In genomic region chr15:101175396-101175795, GRCh38 we compare ENCODE assay signal across 11 cellular contexts.
DNase-seq lines count a peak whose midpoint lies in the region; ATAC-seq and TF ChIP-seq lines count a peak whose summit lies in the region.
"Had no signal": no experiment of that assay in that cellular context is flagged by ENCODE, and none has a peak within 500 bp of the region (broad histone marks: within the 10 kb centered on the region; RNA-seq: fewer than 3 reads in every experiment).

No MANE protein-coding gene starts in this region.

- H3K27me3 Mint-ChIP-seq in activated CD4-positive, alpha-beta T cell treated with anti-CD3 and anti-CD28 coated beads, Interleukin-2, amount 10 ng/mL, durations not matched to agents 7 days and 5 days: no peaks in the 10 kb centered on the region

- no peak overlapping the region for H2AFZ ChIP-seq in smooth muscle cell (ENCODE audit: low read depth)

- 88% methylated on average over 12 of the region's 12 CpGs for WGBS in smooth muscle cell (ENCODE audit: low lambda C conversion rate)

- H3K9me3 Mint-ChIP-seq in activated CD4-positive, alpha-beta T cell treated with anti-CD3 and anti-CD28 coated beads, Interleukin-2, amount 10 ng/mL, durations not matched to agents 7 days and 5 days: no peaks in the 10 kb centered on the region

- peaks cover 71% of the 10 kb centered on the region for H3K79me2 ChIP-seq in smooth muscle cell (ENCODE audit: low read depth)

- H3K36me3 ChIP-seq in smooth muscle cell (ENCODE audit: low read depth): peaks cover 6% of the 10 kb centered on the region

- H3K4me3 ChIP-seq in smooth muscle cell: no peak overlapping the region
- H3K4me3 ChIP-seq: thyroid gland had no signal

- no peak overlapping the region for H3K4me3 Mint-ChIP-seq in activated CD4-positive, alpha-beta T cell treated with anti-CD3 and anti-CD28 coated beads, Interleukin-2, amount 10 ng/mL, durations not matched to agents 7 days and 5 days

- TF ChIP-seq CTCF in smooth muscle cell (IDR thresholded peaks at IDR 0.05; ENCODE audit: borderline replicate concordance, insufficient read depth, poor library complexity, severe bottlenecking): no peak

- CTCF ChIA-PET in activated CD4-positive, alpha-beta T cell treated with anti-CD3 and anti-CD28 coated beads, Interleukin-2, amount 10 ng/mL, durations not matched to agents 7 days and 5 days (lab: Charles Lee): interaction anchor here (0.8 kb wide), 1 partner anchor 70 kb away, joined by 3 read pairs; no protein-coding TSS in a partner anchor

- no peak overlapping the region for H3K4me2 ChIP-seq in smooth muscle cell

- peak overlapping the region; percentile 76 for H3K27ac Mint-ChIP-seq in activated CD4-positive, alpha-beta T cell treated with anti-CD3 and anti-CD28 coated beads, Interleukin-2, amount 10 ng/mL, durations not matched to agents 7 days and 5 days

- DNase-seq in activated CD4-positive, alpha-beta T cell treated with anti-CD3 and anti-CD28 coated beads, Interleukin-2, amount 10 ng/mL, durations not matched to agents 7 days and 5 days: no peak
- no peak for DNase-seq in activated CD4-positive, alpha-beta T cell treated with anti-CD3 and anti-CD28 coated beads, Interleukin-2, amount 50 U/mL, for 1 hour
- DNase-seq in SIG-M5 (lab: John Stamatoyannopoulos, UW) (peak; percentile 6), left ventricle myocardium superior (no peak), smooth muscle cell (lab: John Stamatoyannopoulos, UW; ENCODE audit: unreplicated experiment) (no peak), NCI-H2081 (lab: John Stamatoyannopoulos, UW) (no peak), inferior parietal cortex (ENCODE audit: extremely low spot score) (no peak)
- DNase-seq: NCI-H526, thyroid gland had no signal

- H4K20me1 ChIP-seq in smooth muscle cell (ENCODE audit: low read depth): peaks cover 6% of the 10 kb centered on the region

- H3K27ac ChIP-seq in smooth muscle cell (ENCODE audit: low read depth): peak overlapping the region; percentile 100
- H3K27ac ChIP-seq: VCaP had no signal

- no peaks in the 10 kb centered on the region for H3K9me3 ChIP-seq in smooth muscle cell (replicated peaks; ENCODE audit: low read depth)
- H3K9me3 ChIP-seq: thyroid gland had no signal

- ATAC-seq in left ventricle myocardium superior: peak; percentile 22
- no peak for ATAC-seq in GM18907 (IDR thresholded peaks at IDR 0.05; ENCODE audit: unreplicated experiment)

- H3K4me1 ChIP-seq in smooth muscle cell (ENCODE audit: low read depth): peaks cover 12% of the 10 kb centered on the region

- POLR2A ChIA-PET in activated CD4-positive, alpha-beta T cell treated with anti-CD3 and anti-CD28 coated beads, Interleukin-2, amount 10 ng/mL, durations not matched to agents 7 days and 5 days (lab: Charles Lee): no interaction called here

- peaks cover 64% of the 10 kb centered on the region for H3F3A ChIP-seq in smooth muscle cell (ENCODE audit: low read depth)

- intact Hi-C loops in left ventricle myocardium superior (cut with micrococcal nuclease): no loop called here

- H3K4me1 Mint-ChIP-seq in activated CD4-positive, alpha-beta T cell treated with anti-CD3 and anti-CD28 coated beads, Interleukin-2, amount 10 ng/mL, durations not matched to agents 7 days and 5 days: peaks cover 53% of the 10 kb centered on the region

- no peak overlapping the region for H3K9ac ChIP-seq in smooth muscle cell (ENCODE audit: low read depth)

- H3K36me3 Mint-ChIP-seq in activated CD4-positive, alpha-beta T cell treated with anti-CD3 and anti-CD28 coated beads, Interleukin-2, amount 10 ng/mL, durations not matched to agents 7 days and 5 days (ENCODE audit: low read depth): peaks cover 50% of the 10 kb centered on the region

- no peaks in the 10 kb centered on the region for H3K27me3 ChIP-seq in smooth muscle cell (ENCODE audit: low read depth)
- H3K27me3 ChIP-seq: thyroid gland had no signal
